In the genomic region with DNA sequence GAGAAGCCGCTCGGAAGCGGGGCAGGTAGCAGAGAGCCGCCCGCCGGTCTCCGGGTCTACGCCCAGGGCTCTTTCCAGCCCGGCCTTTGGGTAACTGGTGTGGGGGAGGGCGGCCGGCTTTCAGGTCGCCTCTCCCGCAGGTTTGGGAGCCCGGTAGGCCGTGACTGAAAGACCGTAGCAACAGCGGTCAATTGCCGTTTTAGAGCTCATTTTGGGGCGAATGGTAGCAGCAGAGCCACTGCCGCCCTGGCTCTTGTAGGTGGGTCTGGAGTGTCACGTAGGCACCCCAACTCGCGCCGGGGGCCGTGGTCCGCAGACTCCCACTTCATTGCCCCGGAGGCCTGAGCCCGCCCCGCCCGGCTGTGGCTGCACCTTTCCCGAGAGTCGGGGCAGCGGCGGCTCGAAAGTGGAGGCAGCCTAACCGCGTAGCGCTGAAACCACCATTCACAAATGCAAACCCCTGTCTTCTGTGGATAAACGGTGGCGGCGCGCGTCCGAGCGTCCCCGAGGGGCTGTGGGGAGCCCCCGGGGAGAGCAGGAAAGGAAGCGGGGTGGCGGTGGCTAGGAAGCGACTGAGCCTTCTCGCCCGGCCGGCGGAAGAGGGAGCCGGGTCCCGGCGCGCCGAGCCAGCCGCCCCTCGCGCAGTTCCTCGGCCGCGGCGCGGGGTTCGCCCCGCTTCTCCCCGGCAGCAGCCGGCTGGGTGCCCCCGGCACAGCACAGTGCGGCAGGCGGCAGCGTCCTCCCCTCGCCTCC, we compare ENCODE assay signal across 1 cellular context.
TF ChIP-seq lines count a peak whose summit lies in the region.

No MANE protein-coding gene starts in this region.

TF ChIP-seq in IMR-90, 13 proteins besides CTCF, POLR2A, EP300 and RAD21:
- no peak for TF ChIP-seq BHLHE40 (IDR thresholded peaks at IDR 0.05; ENCODE audit: low read depth, low read length)
- TF ChIP-seq, protein P1, sequence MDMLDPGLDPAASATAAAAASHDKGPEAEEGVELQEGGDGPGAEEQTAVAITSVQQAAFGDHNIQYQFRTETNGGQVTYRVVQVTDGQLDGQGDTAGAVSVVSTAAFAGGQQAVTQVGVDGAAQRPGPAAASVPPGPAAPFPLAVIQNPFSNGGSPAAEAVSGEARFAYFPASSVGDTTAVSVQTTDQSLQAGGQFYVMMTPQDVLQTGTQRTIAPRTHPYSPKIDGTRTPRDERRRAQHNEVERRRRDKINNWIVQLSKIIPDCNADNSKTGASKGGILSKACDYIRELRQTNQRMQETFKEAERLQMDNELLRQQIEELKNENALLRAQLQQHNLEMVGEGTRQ (IDR thresholded peaks at IDR 0.05; ENCODE audit: low read depth, low read length) = no peak
- no peak for TF ChIP-seq MAFK (IDR thresholded peaks at IDR 0.05; ENCODE audit: low read depth, low read length)
- TF ChIP-seq NFE2L2 (IDR thresholded peaks at IDR 0.05; ENCODE audit: low read depth, low read length) = no peak
- no peak for TF ChIP-seq RFX5 (IDR thresholded peaks at IDR 0.05; ENCODE audit: low read depth, low read length)
- TF ChIP-seq CHD1 (IDR thresholded peaks at IDR 0.05; ENCODE audit: low read depth, low read length) = no peak
- no peak for TF ChIP-seq FOS (IDR thresholded peaks at IDR 0.05; ENCODE audit: low read depth, low read length)
- TF ChIP-seq, protein P2, sequence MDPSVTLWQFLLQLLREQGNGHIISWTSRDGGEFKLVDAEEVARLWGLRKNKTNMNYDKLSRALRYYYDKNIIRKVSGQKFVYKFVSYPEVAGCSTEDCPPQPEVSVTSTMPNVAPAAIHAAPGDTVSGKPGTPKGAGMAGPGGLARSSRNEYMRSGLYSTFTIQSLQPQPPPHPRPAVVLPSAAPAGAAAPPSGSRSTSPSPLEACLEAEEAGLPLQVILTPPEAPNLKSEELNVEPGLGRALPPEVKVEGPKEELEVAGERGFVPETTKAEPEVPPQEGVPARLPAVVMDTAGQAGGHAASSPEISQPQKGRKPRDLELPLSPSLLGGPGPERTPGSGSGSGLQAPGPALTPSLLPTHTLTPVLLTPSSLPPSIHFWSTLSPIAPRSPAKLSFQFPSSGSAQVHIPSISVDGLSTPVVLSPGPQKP (IDR thresholded peaks at IDR 0.05; ENCODE audit: borderline replicate concordance, low read depth, low read length) = no peak
- TF ChIP-seq MAZ (IDR thresholded peaks at IDR 0.05; ENCODE audit: borderline replicate concordance, low read depth, low read length) = no peak
- no peak for TF ChIP-seq CEBPB (IDR thresholded peaks at IDR 0.05; ENCODE audit: low read depth, low read length)
- no peak for TF ChIP-seq RCOR1 (IDR thresholded peaks at IDR 0.05; ENCODE audit: insufficient replicate concordance, low read length)
- no peak for TF ChIP-seq MXI1 (IDR thresholded peaks at IDR 0.05; ENCODE audit: borderline replicate concordance, low read depth, low read length)
- no peak for TF ChIP-seq SMC3 (IDR thresholded peaks at IDR 0.05; ENCODE audit: low read depth, low read length)
